In the genomic region with DNA sequence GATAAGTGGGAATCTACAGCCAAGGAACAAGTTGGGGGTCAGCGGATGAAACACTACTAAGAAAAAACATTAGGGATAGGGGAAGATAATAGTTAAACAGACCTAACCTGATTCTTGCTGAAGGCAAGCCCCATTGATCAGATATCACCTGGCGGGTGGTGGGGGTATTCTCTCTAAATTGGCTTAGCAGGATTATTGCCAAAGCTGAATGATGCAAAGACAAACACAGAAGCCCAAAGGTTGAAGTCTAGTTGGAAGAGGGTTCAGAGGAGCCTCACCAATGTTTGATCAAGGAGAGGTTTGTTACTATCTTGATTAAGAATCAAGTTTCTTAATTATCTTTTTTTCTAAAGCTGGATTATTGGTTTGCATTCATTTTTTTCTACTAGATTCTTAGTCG, we compare ENCODE assay signal across 23 cellular contexts.
"Had no signal": no experiment of that assay in that cellular context is flagged by ENCODE, and none has a peak within 500 bp of the region (broad histone marks: within the 10 kb centered on the region; RNA-seq: fewer than 3 reads in every experiment).

No MANE protein-coding gene starts in this region.

- H3K4me1 ChIP-seq: SJSA1 had no signal

- DNase-seq: IMR-90; Karpas-422; KG1; MG63; NCI-H1092 treated with DMSO at 0.1 percent for 48 hours; NCI-H1436; NCI-H187; NCI-H2029; NCI-H2081 treated with DMSO at 0.1 percent for 48 hours; NCI-H2171; NCI-H226; NCI-H446; NCI-H510A; NCI-H524 treated with DMSO at 0.1 percent for 48 hours; NCI-H69; NCI-H774; NK-92 treated with Interleukin-12 subunit alpha and Interleukin-12 subunit beta, amount 100 ng/mL, for 24 hours; Right ventricle myocardium superior; RPMI8226; SIG-M5 had no signal

- H3K27ac ChIP-seq: SJSA1, SK-N-MC had no signal

- FAIRE-seq: RCC 7860 had no signal

- H3K9me3 ChIP-seq: MG63 had no signal

- H3K4me3 ChIP-seq: MG63, SJSA1, SK-N-MC had no signal

- H3K27me3 ChIP-seq: MG63, SJSA1 had no signal

- H3K36me3 ChIP-seq: MG63, SJSA1 had no signal
